In the genomic region with DNA sequence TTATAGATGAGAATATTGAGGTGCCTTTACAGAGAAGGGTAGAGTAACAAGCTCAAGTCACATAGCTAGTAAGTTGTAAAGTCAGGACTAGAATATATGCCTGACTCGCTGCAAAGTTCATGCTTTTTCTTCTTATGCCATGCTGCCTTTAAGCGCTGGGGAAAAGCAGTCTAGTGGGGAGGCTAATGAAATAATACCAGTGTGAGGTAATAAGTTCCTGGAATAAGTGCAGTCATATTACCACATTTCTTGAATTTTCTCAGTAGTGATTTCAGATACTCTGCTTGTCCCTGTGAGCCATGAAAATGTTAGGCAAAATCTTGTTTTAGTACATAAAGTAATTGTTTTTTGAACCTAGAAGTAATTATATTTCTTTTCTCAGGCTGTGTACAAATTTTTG, we compare ENCODE assay signal across 33 cellular contexts.
"Had no signal": no experiment of that assay in that cellular context is flagged by ENCODE, and none has a peak within 500 bp of the region (broad histone marks: within the 10 kb centered on the region; RNA-seq: fewer than 3 reads in every experiment).

No MANE protein-coding gene starts in this region.

- H3K36me3 ChIP-seq: MG63 had no signal

- H3K4me3 ChIP-seq: MG63 had no signal

- H3K4me2 ChIP-seq: KMS-11 had no signal

- H3K9ac ChIP-seq: KMS-11 had no signal

- H3K27ac ChIP-seq: KMS-11 had no signal

- DNase-seq: Karpas-422, Kasumi-1, MG63, MM.1S, MV-4-11, NCI-H1048, NCI-H1092, NCI-H1092 treated with DMSO at 0.1 percent for 48 hours, NCI-H1105, NCI-H1105 treated with DMSO at 0.1 percent for 48 hours, NCI-H1417, NCI-H1417 treated with DMSO at 0.1 percent for 48 hours, NCI-H1436, NCI-H1436 treated with DMSO at 0.1 percent for 48 hours, NCI-H146, NCI-H1694, NCI-H1694 treated with DMSO at 0.1 percent for 48 hours, NCI-H187, NCI-H187 treated with DMSO at 0.1 percent for 48 hours, NCI-H1930, NCI-H2029, NCI-H2029 treated with DMSO at 0.1 percent for 48 hours, NCI-H2081, NCI-H2081 treated with DMSO at 0.1 percent for 48 hours, NCI-H2107, NCI-H2171, NCI-H2227 treated with DMSO at 0.1 percent for 48 hours, NCI-H226, NCI-H345, NCI-H446, NCI-H446 treated with DMSO at 0.1 percent for 48 hours, NCI-H510A had no signal

- H3K9me3 ChIP-seq: MG63 had no signal
